Comparison of ENCODE assay signal across 16 cellular contexts in genomic region chr6:33053230-33053629, GRCh38. TPM values are rescaled to one million over a fixed set of nuclear protein-coding genes. Genes with fewer than 3 reads are reported as not detected.
"Had no signal": no experiment of that assay in that cellular context is flagged by ENCODE, and none has a peak within 500 bp of the region (broad histone marks: within the 10 kb centered on the region; RNA-seq: fewer than 3 reads in every experiment).

No MANE protein-coding gene starts in this region.

- H3K4me1 Mint-ChIP-seq: activated naive CD4-positive, alpha-beta T cell treated with anti-CD3 and anti-CD28 coated beads, Interleukin-2, amount 10 ng/mL, durations not matched to agents 7 days and 5 days had no signal

- H3K27ac Mint-ChIP-seq: activated CD4-positive, alpha-beta T cell treated with anti-CD3 and anti-CD28 coated beads, Interleukin-2, amount 10 ng/mL, durations not matched to agents 7 days and 5 days; activated naive CD4-positive, alpha-beta T cell treated with anti-CD3 and anti-CD28 coated beads, Interleukin-2, amount 10 ng/mL, durations not matched to agents 7 days and 5 days; activated T-helper 17 cell treated with anti-CD3 and anti-CD28 coated beads, Interleukin-2, amount 50 U/mL, for 72 hours; brain; T-cell had no signal

- H3K4me3 Mint-ChIP-seq: activated CD4-positive, alpha-beta T cell treated with anti-CD3 and anti-CD28 coated beads, Interleukin-2, amount 10 ng/mL, durations not matched to agents 7 days and 5 days; activated naive CD4-positive, alpha-beta T cell treated with anti-CD3 and anti-CD28 coated beads, Interleukin-2, amount 10 ng/mL, durations not matched to agents 7 days and 5 days; activated T-helper 17 cell treated with anti-CD3 and anti-CD28 coated beads, Interleukin-2, amount 50 U/mL, for 72 hours; brain; T-cell; WTC11 had no signal

- H3K9me3 Mint-ChIP-seq: activated naive CD4-positive, alpha-beta T cell treated with anti-CD3 and anti-CD28 coated beads, Interleukin-2, amount 10 ng/mL, durations not matched to agents 7 days and 5 days; activated T-helper 17 cell treated with anti-CD3 and anti-CD28 coated beads, Interleukin-2, amount 50 U/mL, for 72 hours; T-cell had no signal

- H3K4me1 ChIP-seq: thyroid gland, vagina had no signal

- H3K4me3 ChIP-seq: skin epidermis, thyroid gland, vagina had no signal

- DNase-seq: activated CD4-positive, alpha-beta T cell treated with anti-CD3 and anti-CD28 coated beads, Interleukin-2, amount 10 ng/mL, durations not matched to agents 7 days and 5 days; activated CD8-positive, alpha-beta memory T cell treated with anti-CD3 and anti-CD28 coated beads for 24 hours; activated naive CD4-positive, alpha-beta T cell treated with anti-CD3 and anti-CD28 coated beads, Interleukin-2, amount 10 ng/mL, durations not matched to agents 7 days and 5 days; activated T-cell treated with anti-CD3 and anti-CD28 coated beads for 4 hours; cerebellar nuclear complex; T-cell; thyroid gland had no signal

- H3K27ac ChIP-seq: skin epidermis, thyroid gland, vagina had no signal

- ATAC-seq: activated T-helper 17 cell treated with anti-CD3 and anti-CD28 coated beads, Interleukin-2, amount 50 U/mL, for 72 hours; esophagus mucosa; T-cell; WTC11 had no signal

- H3K9me3 ChIP-seq: thyroid gland, vagina had no signal

- H3K36me3 Mint-ChIP-seq: activated naive CD4-positive, alpha-beta T cell treated with anti-CD3 and anti-CD28 coated beads, Interleukin-2, amount 10 ng/mL, durations not matched to agents 7 days and 5 days; brain; T-cell had no signal

- H3K36me3 ChIP-seq: thyroid gland, vagina had no signal

- H3K27me3 ChIP-seq: thyroid gland, vagina had no signal

RNA-seq across cellular contexts. Expression of gene HLA-DPA1, which starts 20.2 kb away (rescaled TPM):
- polyA plus RNA-seq: neural cell had no signal

RNA-seq across cellular contexts. Expression of gene HLA-DOA, which starts 43.8 kb away (rescaled TPM):
- total RNA-seq: dermis microvascular lymphatic vessel endothelial cell, glomerular endothelial cell had no signal
